ENCODE assay signal across 1 cellular context in the genomic region with DNA sequence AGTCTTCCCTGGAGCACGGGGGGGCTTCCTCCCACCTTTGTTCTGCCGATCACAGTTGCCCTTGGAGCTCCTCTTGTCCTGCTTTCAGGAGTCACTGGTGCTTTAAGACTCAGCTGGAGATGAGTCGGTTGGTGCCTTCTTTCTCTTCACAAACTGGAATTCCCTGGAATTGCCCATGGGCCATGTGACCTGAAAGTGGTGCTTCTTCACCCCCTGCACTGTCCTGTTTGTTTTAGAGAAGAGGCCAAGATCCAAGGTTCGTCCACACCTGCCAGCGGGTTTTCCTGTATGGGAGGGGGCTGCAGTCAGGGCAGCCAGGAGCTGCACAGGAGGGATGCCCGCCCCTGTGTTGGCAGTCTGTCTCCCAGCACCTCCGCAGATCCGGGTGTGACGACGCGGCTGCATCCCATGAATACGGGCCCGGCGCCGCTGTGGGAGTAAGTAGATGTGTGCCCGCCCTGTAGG.
TF ChIP-seq lines count a peak whose summit lies in the region.

No MANE protein-coding gene starts in this region.

TF ChIP-seq in HepG2, 621 proteins besides CTCF, POLR2A, EP300 and RAD21 (continued from another document and continues in another):
- TF ChIP-seq TEAD3 (CRISPR knock-in tag; optimal IDR thresholded peaks at IDR 0.05; ENCODE audit: borderline replicate concordance), result peak; percentile 81
- no peak for TF ChIP-seq PCBP1 (IDR thresholded peaks at IDR 0.05; ENCODE audit: borderline replicate concordance, low read depth, low read length)
- TF ChIP-seq, protein P1, sequence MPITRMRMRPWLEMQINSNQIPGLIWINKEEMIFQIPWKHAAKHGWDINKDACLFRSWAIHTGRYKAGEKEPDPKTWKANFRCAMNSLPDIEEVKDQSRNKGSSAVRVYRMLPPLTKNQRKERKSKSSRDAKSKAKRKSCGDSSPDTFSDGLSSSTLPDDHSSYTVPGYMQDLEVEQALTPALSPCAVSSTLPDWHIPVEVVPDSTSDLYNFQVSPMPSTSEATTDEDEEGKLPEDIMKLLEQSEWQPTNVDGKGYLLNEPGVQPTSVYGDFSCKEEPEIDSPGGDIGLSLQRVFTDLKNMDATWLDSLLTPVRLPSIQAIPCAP (CRISPR knock-in tag; IDR thresholded peaks at IDR 0.05; ENCODE audit: low read depth), result no peak
- TF ChIP-seq ZNF652 (CRISPR knock-in tag; IDR thresholded peaks at IDR 0.05; ENCODE audit: borderline replicate concordance, low read depth), result no peak
- no peak for TF ChIP-seq PAWR (CRISPR knock-in tag; IDR thresholded peaks at IDR 0.05; ENCODE audit: borderline replicate concordance)
- no peak for TF ChIP-seq PRPF4 (IDR thresholded peaks at IDR 0.05; ENCODE audit: low read depth, low read length, poor library complexity, severe bottlenecking)
- TF ChIP-seq, protein P2, sequence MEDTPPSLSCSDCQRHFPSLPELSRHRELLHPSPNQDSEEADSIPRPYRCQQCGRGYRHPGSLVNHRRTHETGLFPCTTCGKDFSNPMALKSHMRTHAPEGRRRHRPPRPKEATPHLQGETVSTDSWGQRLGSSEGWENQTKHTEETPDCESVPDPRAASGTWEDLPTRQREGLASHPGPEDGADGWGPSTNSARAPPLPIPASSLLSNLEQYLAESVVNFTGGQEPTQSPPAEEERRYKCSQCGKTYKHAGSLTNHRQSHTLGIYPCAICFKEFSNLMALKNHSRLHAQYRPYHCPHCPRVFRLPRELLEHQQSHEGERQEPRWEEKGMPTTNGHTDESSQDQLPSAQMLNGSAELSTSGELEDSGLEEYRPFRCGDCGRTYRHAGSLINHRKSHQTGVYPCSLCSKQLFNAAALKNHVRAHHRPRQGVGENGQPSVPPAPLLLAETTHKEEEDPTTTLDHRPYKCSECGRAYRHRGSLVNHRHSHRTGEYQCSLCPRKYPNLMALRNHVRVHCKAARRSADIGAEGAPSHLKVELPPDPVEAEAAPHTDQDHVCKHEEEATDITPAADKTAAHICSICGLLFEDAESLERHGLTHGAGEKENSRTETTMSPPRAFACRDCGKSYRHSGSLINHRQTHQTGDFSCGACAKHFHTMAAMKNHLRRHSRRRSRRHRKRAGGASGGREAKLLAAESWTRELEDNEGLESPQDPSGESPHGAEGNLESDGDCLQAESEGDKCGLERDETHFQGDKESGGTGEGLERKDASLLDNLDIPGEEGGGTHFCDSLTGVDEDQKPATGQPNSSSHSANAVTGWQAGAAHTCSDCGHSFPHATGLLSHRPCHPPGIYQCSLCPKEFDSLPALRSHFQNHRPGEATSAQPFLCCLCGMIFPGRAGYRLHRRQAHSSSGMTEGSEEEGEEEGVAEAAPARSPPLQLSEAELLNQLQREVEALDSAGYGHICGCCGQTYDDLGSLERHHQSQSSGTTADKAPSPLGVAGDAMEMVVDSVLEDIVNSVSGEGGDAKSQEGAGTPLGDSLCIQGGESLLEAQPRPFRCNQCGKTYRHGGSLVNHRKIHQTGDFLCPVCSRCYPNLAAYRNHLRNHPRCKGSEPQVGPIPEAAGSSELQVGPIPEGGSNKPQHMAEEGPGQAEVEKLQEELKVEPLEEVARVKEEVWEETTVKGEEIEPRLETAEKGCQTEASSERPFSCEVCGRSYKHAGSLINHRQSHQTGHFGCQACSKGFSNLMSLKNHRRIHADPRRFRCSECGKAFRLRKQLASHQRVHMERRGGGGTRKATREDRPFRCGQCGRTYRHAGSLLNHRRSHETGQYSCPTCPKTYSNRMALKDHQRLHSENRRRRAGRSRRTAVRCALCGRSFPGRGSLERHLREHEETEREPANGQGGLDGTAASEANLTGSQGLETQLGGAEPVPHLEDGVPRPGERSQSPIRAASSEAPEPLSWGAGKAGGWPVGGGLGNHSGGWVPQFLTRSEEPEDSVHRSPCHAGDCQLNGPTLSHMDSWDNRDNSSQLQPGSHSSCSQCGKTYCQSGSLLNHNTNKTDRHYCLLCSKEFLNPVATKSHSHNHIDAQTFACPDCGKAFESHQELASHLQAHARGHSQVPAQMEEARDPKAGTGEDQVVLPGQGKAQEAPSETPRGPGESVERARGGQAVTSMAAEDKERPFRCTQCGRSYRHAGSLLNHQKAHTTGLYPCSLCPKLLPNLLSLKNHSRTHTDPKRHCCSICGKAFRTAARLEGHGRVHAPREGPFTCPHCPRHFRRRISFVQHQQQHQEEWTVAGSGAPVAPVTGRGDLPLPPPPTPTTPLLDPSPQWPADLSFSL (CRISPR knock-in tag; IDR thresholded peaks at IDR 0.05), result no peak
- TF ChIP-seq ZNF780A (CRISPR knock-in tag; IDR thresholded peaks at IDR 0.05), result no peak
- no peak for TF ChIP-seq RCOR2 (CRISPR knock-in tag; IDR thresholded peaks at IDR 0.05)
- no peak for TF ChIP-seq FOXK2 (IDR thresholded peaks at IDR 0.05)
- TF ChIP-seq GPN1 (CRISPR knock-in tag; IDR thresholded peaks at IDR 0.05; ENCODE audit: borderline replicate concordance), result no peak
- TF ChIP-seq ZNF672 (CRISPR knock-in tag; IDR thresholded peaks at IDR 0.05), result no peak; the same call in 1 of the 2 replicates
- TF ChIP-seq ZNF558 (CRISPR knock-in tag; IDR thresholded peaks at IDR 0.05; ENCODE audit: borderline replicate concordance), result no peak
- no peak for TF ChIP-seq ZNF879 (CRISPR knock-in tag; IDR thresholded peaks at IDR 0.05)
- TF ChIP-seq ZNF160 (CRISPR knock-in tag; IDR thresholded peaks at IDR 0.05), result no peak
- TF ChIP-seq, protein P3, sequence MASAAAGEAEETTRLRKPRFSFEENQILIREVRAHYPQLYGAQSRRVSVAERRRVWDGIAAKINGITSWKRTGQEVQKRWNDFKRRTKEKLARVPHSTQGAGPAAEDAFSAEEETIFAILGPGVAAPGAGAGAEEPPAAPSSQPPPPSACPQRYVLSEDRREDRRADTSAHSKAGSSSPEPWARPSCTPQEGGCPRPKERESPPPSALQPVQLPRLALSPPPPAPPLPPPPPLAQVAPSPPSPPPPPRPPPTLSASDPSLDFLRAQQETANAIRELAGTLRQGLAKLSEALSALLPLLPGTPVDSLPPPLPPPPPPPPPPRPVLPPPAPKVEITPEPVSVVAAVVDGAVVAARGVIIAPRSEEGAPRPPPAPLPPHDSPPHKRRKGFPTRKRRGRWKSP (CRISPR knock-in tag; IDR thresholded peaks at IDR 0.05), result no peak
- no peak for TF ChIP-seq ZFP82 (CRISPR knock-in tag; IDR thresholded peaks at IDR 0.05; ENCODE audit: borderline replicate concordance)
- no peak for TF ChIP-seq ZNF550 (CRISPR knock-in tag; IDR thresholded peaks at IDR 0.05; ENCODE audit: borderline replicate concordance)
- no peak for TF ChIP-seq ZNF607 (CRISPR knock-in tag; IDR thresholded peaks at IDR 0.05; ENCODE audit: borderline replicate concordance)
- TF ChIP-seq MLXIP (CRISPR knock-in tag; IDR thresholded peaks at IDR 0.05; ENCODE audit: borderline replicate concordance), result no peak
- no peak for TF ChIP-seq ZNF709 (CRISPR knock-in tag; IDR thresholded peaks at IDR 0.05)
- TF ChIP-seq TMF1 (CRISPR knock-in tag; IDR thresholded peaks at IDR 0.05; ENCODE audit: low read depth), result no peak
- TF ChIP-seq ZNF367 (CRISPR knock-in tag; IDR thresholded peaks at IDR 0.05; ENCODE audit: borderline replicate concordance), result no peak
- no peak for TF ChIP-seq SP140L (CRISPR knock-in tag; IDR thresholded peaks at IDR 0.05; ENCODE audit: borderline replicate concordance)
- TF ChIP-seq, protein P4, sequence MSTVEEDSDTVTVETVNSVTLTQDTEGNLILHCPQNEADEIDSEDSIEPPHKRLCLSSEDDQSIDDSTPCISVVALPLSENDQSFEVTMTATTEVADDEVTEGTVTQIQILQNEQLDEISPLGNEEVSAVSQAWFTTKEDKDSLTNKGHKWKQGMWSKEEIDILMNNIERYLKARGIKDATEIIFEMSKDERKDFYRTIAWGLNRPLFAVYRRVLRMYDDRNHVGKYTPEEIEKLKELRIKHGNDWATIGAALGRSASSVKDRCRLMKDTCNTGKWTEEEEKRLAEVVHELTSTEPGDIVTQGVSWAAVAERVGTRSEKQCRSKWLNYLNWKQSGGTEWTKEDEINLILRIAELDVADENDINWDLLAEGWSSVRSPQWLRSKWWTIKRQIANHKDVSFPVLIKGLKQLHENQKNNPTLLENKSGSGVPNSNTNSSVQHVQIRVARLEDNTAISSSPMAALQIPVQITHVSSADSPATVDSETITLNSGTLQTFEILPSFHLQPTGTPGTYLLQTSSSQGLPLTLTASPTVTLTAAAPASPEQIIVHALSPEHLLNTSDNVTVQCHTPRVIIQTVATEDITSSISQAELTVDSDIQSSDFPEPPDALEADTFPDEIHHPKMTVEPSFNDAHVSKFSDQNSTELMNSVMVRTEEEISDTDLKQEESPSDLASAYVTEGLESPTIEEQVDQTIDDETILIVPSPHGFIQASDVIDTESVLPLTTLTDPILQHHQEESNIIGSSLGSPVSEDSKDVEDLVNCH (CRISPR knock-in tag; IDR thresholded peaks at IDR 0.05), result no peak
- no peak for TF ChIP-seq GZF1 (CRISPR knock-in tag; IDR thresholded peaks at IDR 0.05)
- TF ChIP-seq, protein P5, sequence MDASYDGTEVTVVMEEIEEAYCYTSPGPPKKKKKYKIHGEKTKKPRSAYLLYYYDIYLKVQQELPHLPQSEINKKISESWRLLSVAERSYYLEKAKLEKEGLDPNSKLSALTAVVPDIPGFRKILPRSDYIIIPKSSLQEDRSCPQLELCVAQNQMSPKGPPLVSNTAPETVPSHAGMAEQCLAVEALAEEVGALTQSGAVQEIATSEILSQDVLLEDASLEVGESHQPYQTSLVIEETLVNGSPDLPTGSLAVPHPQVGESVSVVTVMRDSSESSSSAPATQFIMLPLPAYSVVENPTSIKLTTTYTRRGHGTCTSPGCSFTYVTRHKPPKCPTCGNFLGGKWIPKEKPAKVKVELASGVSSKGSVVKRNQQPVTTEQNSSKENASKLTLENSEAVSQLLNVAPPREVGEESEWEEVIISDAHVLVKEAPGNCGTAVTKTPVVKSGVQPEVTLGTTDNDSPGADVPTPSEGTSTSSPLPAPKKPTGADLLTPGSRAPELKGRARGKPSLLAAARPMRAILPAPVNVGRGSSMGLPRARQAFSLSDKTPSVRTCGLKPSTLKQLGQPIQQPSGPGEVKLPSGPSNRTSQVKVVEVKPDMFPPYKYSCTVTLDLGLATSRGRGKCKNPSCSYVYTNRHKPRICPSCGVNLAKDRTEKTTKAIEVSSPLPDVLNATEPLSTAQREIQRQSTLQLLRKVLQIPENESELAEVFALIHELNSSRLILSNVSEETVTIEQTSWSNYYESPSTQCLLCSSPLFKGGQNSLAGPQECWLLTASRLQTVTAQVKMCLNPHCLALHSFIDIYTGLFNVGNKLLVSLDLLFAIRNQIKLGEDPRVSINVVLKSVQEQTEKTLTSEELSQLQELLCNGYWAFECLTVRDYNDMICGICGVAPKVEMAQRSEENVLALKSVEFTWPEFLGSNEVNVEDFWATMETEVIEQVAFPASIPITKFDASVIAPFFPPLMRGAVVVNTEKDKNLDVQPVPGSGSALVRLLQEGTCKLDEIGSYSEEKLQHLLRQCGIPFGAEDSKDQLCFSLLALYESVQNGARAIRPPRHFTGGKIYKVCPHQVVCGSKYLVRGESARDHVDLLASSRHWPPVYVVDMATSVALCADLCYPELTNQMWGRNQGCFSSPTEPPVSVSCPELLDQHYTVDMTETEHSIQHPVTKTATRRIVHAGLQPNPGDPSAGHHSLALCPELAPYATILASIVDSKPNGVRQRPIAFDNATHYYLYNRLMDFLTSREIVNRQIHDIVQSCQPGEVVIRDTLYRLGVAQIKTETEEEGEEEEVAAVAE (CRISPR knock-in tag; IDR thresholded peaks at IDR 0.05; ENCODE audit: borderline replicate concordance), result peak; percentile 48; the same call in 1 of the 2 replicates
- TF ChIP-seq ZNF781 (CRISPR knock-in tag; IDR thresholded peaks at IDR 0.05; ENCODE audit: borderline replicate concordance, not compliant biosample characterization), result no peak
- no peak for TF ChIP-seq HOXD1 (CRISPR knock-in tag; IDR thresholded peaks at IDR 0.05)
- no peak for TF ChIP-seq ZNF496 (CRISPR knock-in tag; IDR thresholded peaks at IDR 0.05; ENCODE audit: insufficient replicate concordance)
- 0 out of 2 replicates have a peak, but pooled peaks have one; percentile 8 for TF ChIP-seq FOXO4 (CRISPR knock-in tag; conservative IDR thresholded peaks at IDR 0.05)
- TF ChIP-seq KAT7 (CRISPR knock-in tag; IDR thresholded peaks at IDR 0.05; ENCODE audit: borderline replicate concordance), result no peak
- no peak for TF ChIP-seq LCORL (IDR thresholded peaks at IDR 0.05)
- peak; percentile 69; the same call in 1 of the 2 replicates for TF ChIP-seq LCORL (CRISPR knock-in tag; IDR thresholded peaks at IDR 0.05)
- TF ChIP-seq ZNF530 (CRISPR knock-in tag; IDR thresholded peaks at IDR 0.05; ENCODE audit: low read depth), result no peak
- no peak for TF ChIP-seq KLF13 (CRISPR knock-in tag; IDR thresholded peaks at IDR 0.05)
- no peak for TF ChIP-seq RFX1 (IDR thresholded peaks at IDR 0.05)
- no peak for TF ChIP-seq HMGA1 (CRISPR knock-in tag; conservative IDR thresholded peaks at IDR 0.05)
- TF ChIP-seq TP53 (CRISPR knock-in tag; conservative IDR thresholded peaks at IDR 0.05), result no peak
- no peak for TF ChIP-seq JARID2 (CRISPR knock-in tag; IDR thresholded peaks at IDR 0.05; ENCODE audit: insufficient replicate concordance)
